15 cellular contexts compared by ENCODE assay signal in genomic region chr12:87157791-87158190, GRCh38.
DNase-seq lines count a peak whose midpoint lies in the region; ATAC-seq and TF ChIP-seq lines count a peak whose summit lies in the region.
"Had no signal": no experiment of that assay in that cellular context is flagged by ENCODE, and none has a peak within 500 bp of the region (broad histone marks: within the 10 kb centered on the region; RNA-seq: fewer than 3 reads in every experiment).

No MANE protein-coding gene starts in this region.

- in situ Hi-C loops in Panc1 (cut with HindIII; ENCODE audit: low pct_unique_long_range_greater_than_20kb, low sequenced_read_pairs): no loop called here

- POLR2A ChIA-PET in Panc1 (lab: Charles Lee): no interaction called here

- H3K27ac ChIP-seq in Panc1 (ENCODE audit: low read length): no peak overlapping the region
- H3K27ac ChIP-seq: transverse colon had no signal

- no peaks in the 10 kb centered on the region for H3K27me3 ChIP-seq in Panc1 (ENCODE audit: control insufficient read depth, insufficient read depth, low read length)
- H3K27me3 ChIP-seq: transverse colon had no signal

- no peak overlapping the region for H3K4me3 ChIP-seq in Panc1 (ENCODE audit: low read depth in 2 of 2, low read length in 2 of 2)
- H3K4me3 ChIP-seq in epithelial cell of proximal tubule (ENCODE audit: low read depth, low read length): no peak overlapping the region
- H3K4me3 ChIP-seq: mucosa of descending colon, transverse colon had no signal

- peaks cover 4% of the 10 kb centered on the region; the same call in 1 of the 2 replicates for H3K4me1 ChIP-seq in Panc1 (ENCODE audit: control insufficient read depth, insufficient read depth, low read length)
- H3K4me1 ChIP-seq: transverse colon had no signal

- no peaks in the 10 kb centered on the region for H3K9me3 ChIP-seq in Panc1 (ENCODE audit: control insufficient read depth, insufficient read depth, low read depth, low read length)
- H3K9me3 ChIP-seq: mucosa of descending colon, transverse colon had no signal

- ATAC-seq in Panc1: peak; percentile 75
- no peak for ATAC-seq in Right ventricle myocardium inferior
- no peak for ATAC-seq in left colon
- ATAC-seq: HepG2, mucosa of descending colon, sciatic nerve had no signal

- TF ChIP-seq CTCF in Panc1 (IDR thresholded peaks at IDR 0.05) (no peak), epithelial cell of proximal tubule (conservative IDR thresholded peaks at IDR 0.05; ENCODE audit: low read depth, low read length) (no peak)

- CTCF ChIA-PET in Panc1 (lab: Charles Lee): no interaction called here

- no peaks in the 10 kb centered on the region for H3K36me3 ChIP-seq in Panc1 (ENCODE audit: control insufficient read depth, insufficient read depth, low read length)
- H3K36me3 ChIP-seq: transverse colon had no signal

- intact Hi-C loops in Panc1 (cut with micrococcal nuclease; ENCODE audit: unreplicated experiment): loop anchor here (2.0 kb wide), 1 partner anchor 37 kb away; no protein-coding TSS in a partner anchor
- intact Hi-C loops in Right ventricle myocardium inferior (cut with DNase I): no loop called here
- intact Hi-C loops in left colon (cut with DNase I, micrococcal nuclease): no loop called here

- peak; percentile 23 for DNase-seq in EH (ENCODE audit: low read depth)
- DNase-seq in Panc1 (ENCODE audit: low read depth, low spot score): no peak
- peak; percentile 32 for DNase-seq in epithelial cell of proximal tubule (ENCODE audit: low read depth)
- DNase-seq in non-pigmented ciliary epithelial cell (ENCODE audit: low read depth): peak; percentile 94
- no peak for DNase-seq in DMS79 treated with DMSO at 0.1 percent for 48 hours (lab: John Stamatoyannopoulos, UW)
- no peak for DNase-seq in Right ventricle myocardium inferior (ENCODE audit: missing footprints)
- no peak for DNase-seq in left colon
- no peak for DNase-seq in pons (ENCODE audit: low spot score)
- DNase-seq: activated T-cell treated with anti-CD3 and anti-CD28 coated beads, Interleukin-2, amount 50 U/mL, for 48 hours; COR-L47; mucosa of descending colon; OCI-M1; transverse colon had no signal

- no TSS peak for BruUV-seq in Panc1 (replicated peaks; lab: Mats Ljungman, UMichigan)

Comparison
In these comparisons a context has a peak if more than half of its experiments do, and no peak if none do; other contexts are left out.
1. DNase-seq: peak in EH (single experiment), epithelial cell of proximal tubule (single experiment) and non-pigmented ciliary epithelial cell (single experiment); none in Panc1 (single experiment), DMS79 treated with DMSO at 0.1 percent for 48 hours (single experiment), Right ventricle myocardium inferior (single experiment), left colon (0 of 2) and pons (single experiment).